Comparison of ENCODE assay signal across 9 cellular contexts in the genomic region with DNA sequence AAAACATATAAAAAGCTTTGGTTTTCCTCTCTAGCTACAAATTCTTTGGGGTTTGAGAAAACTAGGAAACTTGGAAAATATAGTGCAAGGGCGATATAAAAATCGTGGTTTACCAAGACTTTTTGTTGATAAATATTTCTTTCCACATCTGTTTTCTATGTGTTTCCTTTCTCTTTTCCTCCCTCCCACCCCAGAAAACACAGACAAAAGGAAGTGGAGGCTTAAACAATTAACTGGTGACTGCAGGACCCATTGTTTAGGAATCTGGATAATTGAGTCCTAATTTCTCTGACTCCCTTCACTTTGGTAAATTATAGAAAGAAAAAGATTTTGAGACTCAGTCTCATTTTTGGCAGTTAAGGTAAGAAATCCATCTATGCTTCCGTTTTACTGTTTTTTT.
DNase-seq lines count a peak whose midpoint lies in the region; ATAC-seq and TF ChIP-seq lines count a peak whose summit lies in the region.
"Had no signal": no experiment of that assay in that cellular context is flagged by ENCODE, and none has a peak within 500 bp of the region (broad histone marks: within the 10 kb centered on the region; RNA-seq: fewer than 3 reads in every experiment).

No MANE protein-coding gene starts in this region.

- H2AFZ ChIP-seq in neuron (ENCODE audit: low read depth, low read length), result peak overlapping the region; percentile 74

- no peaks in the 10 kb centered on the region for H3K36me3 Mint-ChIP-seq in effector memory CD8-positive, alpha-beta T cell (ENCODE audit: insufficient read depth)

- no peaks in the 10 kb centered on the region for H3K79me2 ChIP-seq in DOHH2 (ENCODE audit: control insufficient read depth, low read length)

- no peak for ATAC-seq in effector memory CD8-positive, alpha-beta T cell (replicated peaks)
- no peak for ATAC-seq in HG02885 (IDR thresholded peaks at IDR 0.05; ENCODE audit: poor library complexity, unreplicated experiment)

- no peaks in the 10 kb centered on the region for H4K20me1 ChIP-seq in DOHH2 (ENCODE audit: control insufficient read depth, insufficient read depth, low read depth, low read length)

- peak overlapping the region; percentile 36 to 73 for H3K27ac Mint-ChIP-seq in effector memory CD8-positive, alpha-beta T cell

- peak overlapping the region; percentile 56 for H3K4me2 ChIP-seq in DOHH2 (ENCODE audit: low read length)

- H3K4me3 ChIP-seq in DOHH2 (ENCODE audit: low read length) (peak overlapping the region; percentile 4; the same call in 1 of the 2 replicates), NB4 (ENCODE audit: low read depth, low read length) (peak overlapping the region; percentile 33), neuron (ENCODE audit: low read length) (no peak overlapping the region)

- H3K9me3 ChIP-seq in DOHH2 (ENCODE audit: control insufficient read depth, insufficient read depth, low read length) (no peaks in the 10 kb centered on the region), neuron (ENCODE audit: low read length) (no peaks in the 10 kb centered on the region)

- H3K9me2 ChIP-seq in DOHH2 (replicated peaks; ENCODE audit: control insufficient read depth, low read length), result no peaks in the 10 kb centered on the region

- TF ChIP-seq POLR2A in NB4 (IDR thresholded peaks at IDR 0.05; ENCODE audit: extremely low read depth, insufficient read length), result no peak

- H3K9me3 Mint-ChIP-seq in effector memory CD8-positive, alpha-beta T cell, result no peaks in the 10 kb centered on the region

- H3K4me1 Mint-ChIP-seq in effector memory CD8-positive, alpha-beta T cell (ENCODE audit: low read depth in 2 of 2), result peaks cover 11% of the 10 kb centered on the region in 2 donors

- DNase-seq in NB4 (ENCODE audit: low read depth) (peak; percentile 36), NCI-H1092 treated with DMSO at 0.1 percent for 48 hours (lab: John Stamatoyannopoulos, UW) (no peak), posterior cingulate gyrus (no peak), H4 (ENCODE audit: low spot score) (no peak)
- DNase-seq in effector memory CD8-positive, alpha-beta T cell, result no peak
- DNase-seq: EL had no signal

- H3K27me3 Mint-ChIP-seq in effector memory CD8-positive, alpha-beta T cell, result no peaks in the 10 kb centered on the region

- TF ChIP-seq CTCF in DOHH2 (IDR thresholded peaks at IDR 0.05; ENCODE audit: low read depth, low read length, poor library complexity, severe bottlenecking) (no peak), NB4 (IDR thresholded peaks at IDR 0.05; ENCODE audit: low read depth, low read length) (no peak)

- peak overlapping the region in 1 of 2 donors; percentile 32 for H3K4me3 Mint-ChIP-seq in effector memory CD8-positive, alpha-beta T cell

- H3K27ac ChIP-seq in DOHH2 (ENCODE audit: low read depth, low read length), result no peak overlapping the region

- H3F3A ChIP-seq in DOHH2 (ENCODE audit: control insufficient read depth, insufficient read depth), result no peaks in the 10 kb centered on the region

- H3K27me3 ChIP-seq in DOHH2 (ENCODE audit: control insufficient read depth, low read length) (peaks cover 11% of the 10 kb centered on the region; the same call in 1 of the 2 replicates), neuron (ENCODE audit: insufficient read depth, low read length) (no peaks in the 10 kb centered on the region)

- H3K4me1 ChIP-seq in DOHH2 (ENCODE audit: control insufficient read depth, low read length), result peaks cover 24% of the 10 kb centered on the region
- H3K4me1 ChIP-seq in neuron (ENCODE audit: insufficient read depth, low read length), result peaks cover 14% of the 10 kb centered on the region

- intact Hi-C loops in posterior cingulate gyrus (cut with DNase I), result no loop called here

- H3K36me3 ChIP-seq in DOHH2 (ENCODE audit: control insufficient read depth, low read length), result no peaks in the 10 kb centered on the region
- no peaks in the 10 kb centered on the region for H3K36me3 ChIP-seq in neuron (ENCODE audit: insufficient read depth, low read length)
